Comparison of ENCODE assay signal across 1 cellular context in genomic region chr1:245337829-245338484, GRCh38.
A peak's percentile ranks its signal among the peaks of the same experiment; 100 is the strongest.
TF ChIP-seq lines count a peak whose summit lies in the region.

No MANE protein-coding gene starts in this region.

TF ChIP-seq in K562, 482 proteins besides CTCF, POLR2A, EP300 and RAD21 (continues in another document):
- no peak for TF ChIP-seq ZNF609 (CRISPR knock-in tag; IDR thresholded peaks at IDR 0.05; ENCODE audit: borderline replicate concordance)
- TF ChIP-seq KHSRP (IDR thresholded peaks at IDR 0.05) = peak; percentile 50; the same call in 1 of the 2 replicates
- TF ChIP-seq PYGO2 (tag; IDR thresholded peaks at IDR 0.05) = no peak
- no peak for TF ChIP-seq PTRF (tag; IDR thresholded peaks at IDR 0.05)
- TF ChIP-seq CHD4 (IDR thresholded peaks at IDR 0.05; ENCODE audit: insufficient read depth, insufficient replicate concordance, low read depth, low read length, poor library complexity, severe bottlenecking) = no peak
- no peak for TF ChIP-seq HDAC6 (IDR thresholded peaks at IDR 0.05; ENCODE audit: low read depth, low read length)
- TF ChIP-seq ARHGAP35 (IDR thresholded peaks at IDR 0.05; ENCODE audit: partially characterized antibody) = no peak
- TF ChIP-seq RBBP5 (IDR thresholded peaks at IDR 0.05; ENCODE audit: borderline replicate concordance, insufficient read depth, low read length, poor library complexity, severe bottlenecking) = peak; percentile 34
- TF ChIP-seq TRIM25 (IDR thresholded peaks at IDR 0.05; ENCODE audit: borderline replicate concordance) = no peak
- TF ChIP-seq ZNF696 (CRISPR knock-in tag; conservative IDR thresholded peaks at IDR 0.05) = 0 out of 2 replicates have a peak, but pooled peaks have one; percentile 19
- TF ChIP-seq CHD2 (IDR thresholded peaks at IDR 0.05; ENCODE audit: low read depth, low read length) = no peak
- no peak for TF ChIP-seq NEUROD1 (IDR thresholded peaks at IDR 0.05; ENCODE audit: borderline replicate concordance, low read depth, low read length, partially characterized antibody)
- TF ChIP-seq U2AF1 (optimal IDR thresholded peaks at IDR 0.05; ENCODE audit: low read depth, low read length) = no peak
- TF ChIP-seq NELFE (IDR thresholded peaks at IDR 0.05; ENCODE audit: insufficient read depth, insufficient read length) = no peak
- TF ChIP-seq ZNF174 (CRISPR knock-in tag; IDR thresholded peaks at IDR 0.05) = peak; percentile 46; the same call in 1 of the 2 replicates
- no peak for TF ChIP-seq KLF6 (CRISPR knock-in tag; IDR thresholded peaks at IDR 0.05; ENCODE audit: borderline replicate concordance)
- TF ChIP-seq, protein P1, sequence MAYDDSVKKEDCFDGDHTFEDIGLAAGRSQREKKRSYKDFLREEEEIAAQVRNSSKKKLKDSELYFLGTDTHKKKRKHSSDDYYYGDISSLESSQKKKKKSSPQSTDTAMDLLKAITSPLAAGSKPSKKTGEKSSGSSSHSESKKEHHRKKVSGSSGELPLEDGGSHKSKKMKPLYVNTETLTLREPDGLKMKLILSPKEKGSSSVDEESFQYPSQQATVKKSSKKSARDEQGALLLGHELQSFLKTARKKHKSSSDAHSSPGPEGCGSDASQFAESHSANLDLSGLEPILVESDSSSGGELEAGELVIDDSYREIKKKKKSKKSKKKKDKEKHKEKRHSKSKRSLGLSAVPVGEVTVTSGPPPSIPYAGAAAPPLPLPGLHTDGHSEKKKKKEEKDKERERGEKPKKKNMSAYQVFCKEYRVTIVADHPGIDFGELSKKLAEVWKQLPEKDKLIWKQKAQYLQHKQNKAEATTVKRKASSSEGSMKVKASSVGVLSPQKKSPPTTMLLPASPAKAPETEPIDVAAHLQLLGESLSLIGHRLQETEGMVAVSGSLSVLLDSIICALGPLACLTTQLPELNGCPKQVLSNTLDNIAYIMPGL (CRISPR knock-in tag; IDR thresholded peaks at IDR 0.05) = no peak
- TF ChIP-seq ELF2 (CRISPR knock-in tag; IDR thresholded peaks at IDR 0.05) = no peak
- TF ChIP-seq MAZ (CRISPR knock-in tag; conservative IDR thresholded peaks at IDR 0.05 in 1 of 2, IDR thresholded peaks at IDR 0.05 in 1 of 2) = peak; percentile 30 to 61; a peak in 1 of 4 replicates
- TF ChIP-seq TAL1 (IDR thresholded peaks at IDR 0.05) = peak; percentile 96
- TF ChIP-seq NFE2L1 (tag; IDR thresholded peaks at IDR 0.05; ENCODE audit: borderline replicate concordance, low read depth) = no peak; the same call in 1 of the 2 replicates
- no peak for TF ChIP-seq TCF7L2 (IDR thresholded peaks at IDR 0.05; ENCODE audit: low read depth, low read length)
- no peak for TF ChIP-seq CREBBP (IDR thresholded peaks at IDR 0.05; ENCODE audit: low read depth, low read length)
- TF ChIP-seq ERF (CRISPR knock-in tag; IDR thresholded peaks at IDR 0.05) = no peak
- 0 out of 4 replicates have a peak, but pooled peaks of 1 of the 2 experiments have one; percentile 47 for TF ChIP-seq NONO (IDR thresholded peaks at IDR 0.05; ENCODE audit: low read depth in 2 of 2, low read length in 1 of 2)
- TF ChIP-seq RFX7 (CRISPR knock-in tag; IDR thresholded peaks at IDR 0.05) = no peak
- no peak for TF ChIP-seq SRSF3 (IDR thresholded peaks at IDR 0.05; ENCODE audit: insufficient read depth, low read length)
- TF ChIP-seq GABPA (tag; conservative IDR thresholded peaks at IDR 0.05; ENCODE audit: low read depth) = no peak
- no peak for TF ChIP-seq ZFP91 (CRISPR knock-in tag; IDR thresholded peaks at IDR 0.05)
- no peak for TF ChIP-seq NR1H2 (CRISPR knock-in tag; IDR thresholded peaks at IDR 0.05)
- TF ChIP-seq, protein P2, sequence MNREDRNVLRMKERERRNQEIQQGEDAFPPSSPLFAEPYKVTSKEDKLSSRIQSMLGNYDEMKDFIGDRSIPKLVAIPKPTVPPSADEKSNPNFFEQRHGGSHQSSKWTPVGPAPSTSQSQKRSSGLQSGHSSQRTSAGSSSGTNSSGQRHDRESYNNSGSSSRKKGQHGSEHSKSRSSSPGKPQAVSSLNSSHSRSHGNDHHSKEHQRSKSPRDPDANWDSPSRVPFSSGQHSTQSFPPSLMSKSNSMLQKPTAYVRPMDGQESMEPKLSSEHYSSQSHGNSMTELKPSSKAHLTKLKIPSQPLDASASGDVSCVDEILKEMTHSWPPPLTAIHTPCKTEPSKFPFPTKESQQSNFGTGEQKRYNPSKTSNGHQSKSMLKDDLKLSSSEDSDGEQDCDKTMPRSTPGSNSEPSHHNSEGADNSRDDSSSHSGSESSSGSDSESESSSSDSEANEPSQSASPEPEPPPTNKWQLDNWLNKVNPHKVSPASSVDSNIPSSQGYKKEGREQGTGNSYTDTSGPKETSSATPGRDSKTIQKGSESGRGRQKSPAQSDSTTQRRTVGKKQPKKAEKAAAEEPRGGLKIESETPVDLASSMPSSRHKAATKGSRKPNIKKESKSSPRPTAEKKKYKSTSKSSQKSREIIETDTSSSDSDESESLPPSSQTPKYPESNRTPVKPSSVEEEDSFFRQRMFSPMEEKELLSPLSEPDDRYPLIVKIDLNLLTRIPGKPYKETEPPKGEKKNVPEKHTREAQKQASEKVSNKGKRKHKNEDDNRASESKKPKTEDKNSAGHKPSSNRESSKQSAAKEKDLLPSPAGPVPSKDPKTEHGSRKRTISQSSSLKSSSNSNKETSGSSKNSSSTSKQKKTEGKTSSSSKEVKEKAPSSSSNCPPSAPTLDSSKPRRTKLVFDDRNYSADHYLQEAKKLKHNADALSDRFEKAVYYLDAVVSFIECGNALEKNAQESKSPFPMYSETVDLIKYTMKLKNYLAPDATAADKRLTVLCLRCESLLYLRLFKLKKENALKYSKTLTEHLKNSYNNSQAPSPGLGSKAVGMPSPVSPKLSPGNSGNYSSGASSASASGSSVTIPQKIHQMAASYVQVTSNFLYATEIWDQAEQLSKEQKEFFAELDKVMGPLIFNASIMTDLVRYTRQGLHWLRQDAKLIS (CRISPR knock-in tag; IDR thresholded peaks at IDR 0.05) = no peak
- no peak for TF ChIP-seq ZKSCAN8 (CRISPR knock-in tag; IDR thresholded peaks at IDR 0.05)
- TF ChIP-seq DIDO1 (tag; IDR thresholded peaks at IDR 0.05; ENCODE audit: low read depth) = no peak
- TF ChIP-seq, protein P3, sequence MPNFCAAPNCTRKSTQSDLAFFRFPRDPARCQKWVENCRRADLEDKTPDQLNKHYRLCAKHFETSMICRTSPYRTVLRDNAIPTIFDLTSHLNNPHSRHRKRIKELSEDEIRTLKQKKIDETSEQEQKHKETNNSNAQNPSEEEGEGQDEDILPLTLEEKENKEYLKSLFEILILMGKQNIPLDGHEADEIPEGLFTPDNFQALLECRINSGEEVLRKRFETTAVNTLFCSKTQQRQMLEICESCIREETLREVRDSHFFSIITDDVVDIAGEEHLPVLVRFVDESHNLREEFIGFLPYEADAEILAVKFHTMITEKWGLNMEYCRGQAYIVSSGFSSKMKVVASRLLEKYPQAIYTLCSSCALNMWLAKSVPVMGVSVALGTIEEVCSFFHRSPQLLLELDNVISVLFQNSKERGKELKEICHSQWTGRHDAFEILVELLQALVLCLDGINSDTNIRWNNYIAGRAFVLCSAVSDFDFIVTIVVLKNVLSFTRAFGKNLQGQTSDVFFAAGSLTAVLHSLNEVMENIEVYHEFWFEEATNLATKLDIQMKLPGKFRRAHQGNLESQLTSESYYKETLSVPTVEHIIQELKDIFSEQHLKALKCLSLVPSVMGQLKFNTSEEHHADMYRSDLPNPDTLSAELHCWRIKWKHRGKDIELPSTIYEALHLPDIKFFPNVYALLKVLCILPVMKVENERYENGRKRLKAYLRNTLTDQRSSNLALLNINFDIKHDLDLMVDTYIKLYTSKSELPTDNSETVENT (CRISPR knock-in tag; IDR thresholded peaks at IDR 0.05) = no peak
- TF ChIP-seq PRMT5 (CRISPR knock-in tag; IDR thresholded peaks at IDR 0.05) = no peak
- TF ChIP-seq EZH2 (IDR thresholded peaks at IDR 0.05; ENCODE audit: borderline replicate concordance, low read depth, low read length) = no peak
- no peak for TF ChIP-seq ZBTB26 (CRISPR knock-in tag; IDR thresholded peaks at IDR 0.05)
- TF ChIP-seq, protein P4, sequence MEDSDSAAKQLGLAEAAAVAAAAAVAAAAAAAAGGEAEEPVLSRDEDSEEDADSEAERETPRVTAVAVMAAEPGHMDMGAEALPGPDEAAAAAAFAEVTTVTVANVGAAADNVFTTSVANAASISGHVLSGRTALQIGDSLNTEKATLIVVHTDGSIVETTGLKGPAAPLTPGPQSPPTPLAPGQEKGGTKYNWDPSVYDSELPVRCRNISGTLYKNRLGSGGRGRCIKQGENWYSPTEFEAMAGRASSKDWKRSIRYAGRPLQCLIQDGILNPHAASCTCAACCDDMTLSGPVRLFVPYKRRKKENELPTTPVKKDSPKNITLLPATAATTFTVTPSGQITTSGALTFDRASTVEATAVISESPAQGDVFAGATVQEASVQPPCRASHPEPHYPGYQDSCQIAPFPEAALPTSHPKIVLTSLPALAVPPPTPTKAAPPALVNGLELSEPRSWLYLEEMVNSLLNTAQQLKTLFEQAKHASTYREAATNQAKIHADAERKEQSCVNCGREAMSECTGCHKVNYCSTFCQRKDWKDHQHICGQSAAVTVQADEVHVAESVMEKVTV (CRISPR knock-in tag; IDR thresholded peaks at IDR 0.05) = no peak
- TF ChIP-seq PTBP1 (IDR thresholded peaks at IDR 0.05; ENCODE audit: low read depth, low read length) = no peak
